10 cellular contexts compared by ENCODE assay signal in genomic region chr2:144152817-144153271, GRCh38.
A peak's percentile ranks its signal among the peaks of the same experiment; 100 is the strongest.
DNase-seq lines count a peak whose midpoint lies in the region; ATAC-seq and TF ChIP-seq lines count a peak whose summit lies in the region.
"Had no signal": no experiment of that assay in that cellular context is flagged by ENCODE, and none has a peak within 500 bp of the region (broad histone marks: within the 10 kb centered on the region; RNA-seq: fewer than 3 reads in every experiment).

No MANE protein-coding gene starts in this region.

- H3K36me3 ChIP-seq in brain microvascular endothelial cell (replicated peaks) (no peaks in the 10 kb centered on the region), WERI-Rb-1 (no peaks in the 10 kb centered on the region)

- peak overlapping the region; percentile 8 for H3K27ac ChIP-seq in brain microvascular endothelial cell
- H3K27ac ChIP-seq in WERI-Rb-1, result no peak overlapping the region

- peak; percentile 25 for TF ChIP-seq CTCF in brain microvascular endothelial cell (IDR thresholded peaks at IDR 0.05; ENCODE audit: low read depth, low read length, missing control alignments)
- no peak for TF ChIP-seq CTCF in WERI-Rb-1 (IDR thresholded peaks at IDR 0.05; ENCODE audit: low read depth, low read length)

- H3K27me3 Mint-ChIP-seq in naive B cell, result no peaks in the 10 kb centered on the region

- H3K9me3 Mint-ChIP-seq in naive B cell, result no peaks in the 10 kb centered on the region

- H3K4me1 Mint-ChIP-seq in naive B cell, result peaks cover 3 to 8% (median 5%) of the 10 kb centered on the region in 3 donors

- in situ Hi-C loops in brain microvascular endothelial cell (cut with HindIII; ENCODE audit: low pct_ligation_motif_present, low sequenced_read_pairs), result no loop called here

- ATAC-seq in naive B cell (ENCODE audit: low read depth in 2 of 2), result peak; percentile 81 to 97

- no peak overlapping the region for H3K27ac Mint-ChIP-seq in naive B cell

- H3K4me3 ChIP-seq in brain microvascular endothelial cell (ENCODE audit: low read depth, low read length) (no peak overlapping the region), WERI-Rb-1 (ENCODE audit: low read depth, low read length) (no peak overlapping the region)

- H3K9me3 ChIP-seq in WERI-Rb-1 (ENCODE audit: severe bottlenecking), result no peaks in the 10 kb centered on the region

- peak overlapping the region in 1 of 8 donors; percentile 25 for H3K4me3 Mint-ChIP-seq in naive B cell

- no peaks in the 10 kb centered on the region for H3K36me3 Mint-ChIP-seq in naive B cell

- DNase-seq in GM04503 (ENCODE audit: low read depth) (peak; percentile 13), LHCN-M2 (ENCODE audit: low read depth) (peak; percentile 47), brain microvascular endothelial cell (peak; percentile 76), naive B cell (peak; percentile 16), WERI-Rb-1 (no peak), NCI-H82 (lab: John Stamatoyannopoulos, UW) (no peak), activated gamma-delta T cell (lab: John Stamatoyannopoulos, UW) (no peak), NCI-H774 (lab: John Stamatoyannopoulos, UW) (no peak)
- DNase-seq: activated effector memory CD4-positive, alpha-beta T cell treated with Interleukin-2 at 50 U/mL for 16 hours; NK-92 treated with Interleukin-12 subunit alpha and Interleukin-12 subunit beta, amount 100 ng/mL, for 24 hours had no signal

- H3K27me3 ChIP-seq in brain microvascular endothelial cell (replicated peaks) (no peaks in the 10 kb centered on the region), WERI-Rb-1 (ENCODE audit: insufficient read depth, low read depth, severe bottlenecking) (no peaks in the 10 kb centered on the region)

Comparison
In these comparisons a context has a peak if more than half of its experiments do, and no peak if none do; other contexts are left out.
1. DNase-seq: peak in GM04503 (single experiment), LHCN-M2 (single experiment), brain microvascular endothelial cell (single experiment) and naive B cell (single experiment); none in WERI-Rb-1 (single experiment), NCI-H82 (single experiment), activated gamma-delta T cell (single experiment) and NCI-H774 (single experiment).